1 cellular context compared by ENCODE assay signal in genomic region chr1:171160611-171161354, GRCh38.
TF ChIP-seq lines count a peak whose summit lies in the region.

No MANE protein-coding gene starts in this region.

TF ChIP-seq in HepG2, 621 proteins besides CTCF, POLR2A, EP300 and RAD21 (continued from another document):
- TF ChIP-seq CREM (IDR thresholded peaks at IDR 0.05), result peak; percentile 43; the same call in 1 of the 2 replicates
- TF ChIP-seq CREM (CRISPR knock-in tag; IDR thresholded peaks at IDR 0.05), result no peak
- peak; percentile 77 for TF ChIP-seq HNF4A (CRISPR knock-in tag; IDR thresholded peaks at IDR 0.05)
- TF ChIP-seq, protein P1, sequence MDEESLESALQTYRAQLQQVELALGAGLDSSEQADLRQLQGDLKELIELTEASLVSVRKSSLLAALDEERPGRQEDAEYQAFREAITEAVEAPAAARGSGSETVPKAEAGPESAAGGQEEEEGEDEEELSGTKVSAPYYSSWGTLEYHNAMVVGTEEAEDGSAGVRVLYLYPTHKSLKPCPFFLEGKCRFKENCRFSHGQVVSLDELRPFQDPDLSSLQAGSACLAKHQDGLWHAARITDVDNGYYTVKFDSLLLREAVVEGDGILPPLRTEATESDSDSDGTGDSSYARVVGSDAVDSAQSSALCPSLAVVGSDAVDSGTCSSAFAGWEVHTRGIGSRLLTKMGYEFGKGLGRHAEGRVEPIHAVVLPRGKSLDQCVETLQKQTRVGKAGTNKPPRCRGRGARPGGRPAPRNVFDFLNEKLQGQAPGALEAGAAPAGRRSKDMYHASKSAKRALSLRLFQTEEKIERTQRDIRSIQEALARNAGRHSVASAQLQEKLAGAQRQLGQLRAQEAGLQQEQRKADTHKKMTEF (CRISPR knock-in tag; IDR thresholded peaks at IDR 0.05), result 0 out of 2 replicates have a peak, but pooled peaks have one; percentile 9
- peak; percentile 40 for TF ChIP-seq SKI (IDR thresholded peaks at IDR 0.05; ENCODE audit: partially characterized antibody)
- TF ChIP-seq AGO2 (optimal IDR thresholded peaks at IDR 0.05; ENCODE audit: low read depth, low read length), result no peak
- peak; percentile 83 for TF ChIP-seq ZNF644 (CRISPR knock-in tag; IDR thresholded peaks at IDR 0.05; ENCODE audit: low read depth)
- TF ChIP-seq ATM (IDR thresholded peaks at IDR 0.05; ENCODE audit: borderline replicate concordance), result no peak
- TF ChIP-seq CEBPB (IDR thresholded peaks at IDR 0.05; ENCODE audit: borderline replicate concordance, low read depth, low read length), result peak; percentile 67; the same call in 1 of the 2 replicates
- TF ChIP-seq ZMYM4 (CRISPR knock-in tag; IDR thresholded peaks at IDR 0.05), result peak; percentile 42; the same call in 1 of the 2 replicates
- TF ChIP-seq ZBTB34 (CRISPR knock-in tag; IDR thresholded peaks at IDR 0.05), result peak; percentile 28; the same call in 1 of the 2 replicates
- peak; percentile 55; the same call in 1 of the 2 replicates for TF ChIP-seq CEBPG (CRISPR knock-in tag; IDR thresholded peaks at IDR 0.05)
- no peak for TF ChIP-seq KLF6 (CRISPR knock-in tag; IDR thresholded peaks at IDR 0.05)
- TF ChIP-seq TEAD3 (CRISPR knock-in tag; optimal IDR thresholded peaks at IDR 0.05; ENCODE audit: borderline replicate concordance), result peak; percentile 75
- TF ChIP-seq GATAD2A (CRISPR knock-in tag; IDR thresholded peaks at IDR 0.05), result peak; percentile 44; the same call in 1 of the 2 replicates
- peak; percentile 39; the same call in 1 of the 2 replicates for TF ChIP-seq AHDC1 (CRISPR knock-in tag; IDR thresholded peaks at IDR 0.05; ENCODE audit: borderline replicate concordance)
- TF ChIP-seq, protein P2, sequence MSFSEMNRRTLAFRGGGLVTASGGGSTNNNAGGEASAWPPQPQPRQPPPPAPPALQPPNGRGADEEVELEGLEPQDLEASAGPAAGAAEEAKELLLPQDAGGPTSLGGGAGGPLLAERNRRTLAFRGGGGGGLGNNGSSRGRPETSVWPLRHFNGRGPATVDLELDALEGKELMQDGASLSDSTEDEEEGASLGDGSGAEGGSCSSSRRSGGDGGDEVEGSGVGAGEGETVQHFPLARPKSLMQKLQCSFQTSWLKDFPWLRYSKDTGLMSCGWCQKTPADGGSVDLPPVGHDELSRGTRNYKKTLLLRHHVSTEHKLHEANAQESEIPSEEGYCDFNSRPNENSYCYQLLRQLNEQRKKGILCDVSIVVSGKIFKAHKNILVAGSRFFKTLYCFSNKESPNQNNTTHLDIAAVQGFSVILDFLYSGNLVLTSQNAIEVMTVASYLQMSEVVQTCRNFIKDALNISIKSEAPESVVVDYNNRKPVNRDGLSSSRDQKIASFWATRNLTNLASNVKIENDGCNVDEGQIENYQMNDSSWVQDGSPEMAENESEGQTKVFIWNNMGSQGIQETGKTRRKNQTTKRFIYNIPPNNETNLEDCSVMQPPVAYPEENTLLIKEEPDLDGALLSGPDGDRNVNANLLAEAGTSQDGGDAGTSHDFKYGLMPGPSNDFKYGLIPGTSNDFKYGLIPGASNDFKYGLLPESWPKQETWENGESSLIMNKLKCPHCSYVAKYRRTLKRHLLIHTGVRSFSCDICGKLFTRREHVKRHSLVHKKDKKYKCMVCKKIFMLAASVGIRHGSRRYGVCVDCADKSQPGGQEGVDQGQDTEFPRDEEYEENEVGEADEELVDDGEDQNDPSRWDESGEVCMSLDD (CRISPR knock-in tag; IDR thresholded peaks at IDR 0.05; ENCODE audit: borderline replicate concordance), result no peak
- TF ChIP-seq TARDBP (CRISPR knock-in tag; IDR thresholded peaks at IDR 0.05), result 0 out of 2 replicates have a peak, but pooled peaks have one; percentile 43
- no peak for TF ChIP-seq ZNF713 (CRISPR knock-in tag; IDR thresholded peaks at IDR 0.05)
- TF ChIP-seq, protein P3, sequence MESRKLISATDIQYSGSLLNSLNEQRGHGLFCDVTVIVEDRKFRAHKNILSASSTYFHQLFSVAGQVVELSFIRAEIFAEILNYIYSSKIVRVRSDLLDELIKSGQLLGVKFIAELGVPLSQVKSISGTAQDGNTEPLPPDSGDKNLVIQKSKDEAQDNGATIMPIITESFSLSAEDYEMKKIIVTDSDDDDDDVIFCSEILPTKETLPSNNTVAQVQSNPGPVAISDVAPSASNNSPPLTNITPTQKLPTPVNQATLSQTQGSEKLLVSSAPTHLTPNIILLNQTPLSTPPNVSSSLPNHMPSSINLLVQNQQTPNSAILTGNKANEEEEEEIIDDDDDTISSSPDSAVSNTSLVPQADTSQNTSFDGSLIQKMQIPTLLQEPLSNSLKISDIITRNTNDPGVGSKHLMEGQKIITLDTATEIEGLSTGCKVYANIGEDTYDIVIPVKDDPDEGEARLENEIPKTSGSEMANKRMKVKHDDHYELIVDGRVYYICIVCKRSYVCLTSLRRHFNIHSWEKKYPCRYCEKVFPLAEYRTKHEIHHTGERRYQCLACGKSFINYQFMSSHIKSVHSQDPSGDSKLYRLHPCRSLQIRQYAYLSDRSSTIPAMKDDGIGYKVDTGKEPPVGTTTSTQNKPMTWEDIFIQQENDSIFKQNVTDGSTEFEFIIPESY (CRISPR knock-in tag; IDR thresholded peaks at IDR 0.05), result no peak
- TF ChIP-seq RARA (CRISPR knock-in tag; IDR thresholded peaks at IDR 0.05), result peak; percentile 31; the same call in 1 of the 2 replicates
